In the genomic region with DNA sequence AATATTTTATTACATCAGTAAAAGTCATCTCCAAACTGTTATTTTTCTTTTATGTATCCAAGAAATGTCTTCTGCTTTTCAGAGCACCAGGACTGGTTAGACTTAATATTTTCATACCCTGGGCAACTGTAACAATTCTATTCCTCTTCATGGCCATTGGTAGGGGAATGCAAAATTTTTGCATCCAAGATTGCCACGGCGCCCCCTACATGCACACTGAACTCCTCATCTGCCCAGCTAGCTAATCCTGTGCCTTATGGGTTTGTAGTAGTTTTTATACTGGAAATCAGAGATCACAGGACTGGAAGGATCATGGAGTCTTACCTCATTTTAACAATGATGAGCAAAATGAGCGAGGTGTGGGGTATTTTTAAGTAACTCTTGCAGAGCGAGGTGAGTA, we compare ENCODE assay signal across 8 cellular contexts.
DNase-seq lines count a peak whose midpoint lies in the region; ATAC-seq and TF ChIP-seq lines count a peak whose summit lies in the region.

No MANE protein-coding gene starts in this region.

- H3K4me2 ChIP-seq in KMS-11 (no peak overlapping the region), hepatocyte (no peak overlapping the region)

- no peaks in the 10 kb centered on the region for H3K27me3 ChIP-seq in BE2C
- no peaks in the 10 kb centered on the region for H3K27me3 ChIP-seq in KMS-11 (ENCODE audit: insufficient read depth, low read depth)
- H3K27me3 ChIP-seq in hepatocyte = no peaks in the 10 kb centered on the region
- no peaks in the 10 kb centered on the region for H3K27me3 ChIP-seq in upper lobe of right lung

- no peak overlapping the region for H3K27ac ChIP-seq in KMS-11
- H3K27ac ChIP-seq in hepatocyte = no peak overlapping the region
- H3K27ac ChIP-seq in upper lobe of right lung = no peak overlapping the region

- no peaks in the 10 kb centered on the region for H3K9me2 ChIP-seq in hepatocyte (replicated peaks; ENCODE audit: insufficient read depth)

- H3K9me3 ChIP-seq in BE2C = no peaks in the 10 kb centered on the region
- H3K9me3 ChIP-seq in hepatocyte (ENCODE audit: low read depth) = no peaks in the 10 kb centered on the region
- H3K9me3 ChIP-seq in upper lobe of right lung = no peaks in the 10 kb centered on the region

- no peak overlapping the region for H3K9ac ChIP-seq in KMS-11

- ATAC-seq in upper lobe of right lung = peak; percentile 76
- ATAC-seq in HG02623 (IDR thresholded peaks at IDR 0.05; ENCODE audit: unreplicated experiment) = no peak
- ATAC-seq in HG03108 (IDR thresholded peaks at IDR 0.05; ENCODE audit: unreplicated experiment) = no peak
- ATAC-seq in HG03378 (IDR thresholded peaks at IDR 0.05; ENCODE audit: unreplicated experiment) = no peak

- intact Hi-C loops in upper lobe of right lung (cut with DNase I) = no loop called here

- 85% methylated on average over 4 of the region's 4 CpGs for WGBS in hepatocyte (ENCODE audit: low lambda C conversion rate, missing lambda C conversion rate)

- H3K4me1 ChIP-seq in BE2C = no peaks in the 10 kb centered on the region
- no peaks in the 10 kb centered on the region for H3K4me1 ChIP-seq in KMS-11 (ENCODE audit: low read depth, poor library complexity, severe bottlenecking)
- H3K4me1 ChIP-seq in hepatocyte (ENCODE audit: insufficient read depth) = peaks cover 5% of the 10 kb centered on the region
- H3K4me1 ChIP-seq in upper lobe of right lung = peaks cover 3% of the 10 kb centered on the region

- no peaks in the 10 kb centered on the region for H4K20me1 ChIP-seq in KMS-11 (ENCODE audit: insufficient read depth)
- H4K20me1 ChIP-seq in hepatocyte (ENCODE audit: insufficient read depth, poor library complexity, severe bottlenecking) = no peaks in the 10 kb centered on the region

- no peaks in the 10 kb centered on the region; the same call in 1 of the 2 replicates for H3K36me3 ChIP-seq in BE2C
- H3K36me3 ChIP-seq in KMS-11 (ENCODE audit: insufficient read depth) = no peaks in the 10 kb centered on the region
- no peaks in the 10 kb centered on the region for H3K36me3 ChIP-seq in hepatocyte (replicated peaks; ENCODE audit: insufficient read depth, low read depth)
- H3K36me3 ChIP-seq in upper lobe of right lung = peaks cover 32% of the 10 kb centered on the region

- H3K4me3 ChIP-seq in BE2C (ENCODE audit: low read depth, low read length) (no peak overlapping the region), KMS-11 (IDR thresholded peaks at IDR 0.05; ENCODE audit: insufficient read depth, low read depth, low read length) (no peak overlapping the region), hepatocyte (no peak overlapping the region), upper lobe of right lung (no peak overlapping the region)

- DNase-seq in BE2C (peak; percentile 36), hepatocyte (ENCODE audit: low spot score) (no peak), upper lobe of right lung (peak; percentile 72)
- DNase-seq in activated T-cell treated with anti-CD3 and anti-CD28 coated beads, Interleukin-2, amount 50 U/mL, for 1 hour = peak; percentile 59

- TF ChIP-seq CTCF in BE2C (IDR thresholded peaks at IDR 0.05; ENCODE audit: low read depth, low read length) (peak; percentile 52), KMS-11 (conservative IDR thresholded peaks at IDR 0.05; ENCODE audit: low read depth, low read length) (peak; percentile 62), hepatocyte (IDR thresholded peaks at IDR 0.05; ENCODE audit: poor library complexity) (peak; percentile 16), upper lobe of right lung (IDR thresholded peaks at IDR 0.05) (peak; percentile 57)

- H2AFZ ChIP-seq in KMS-11 (ENCODE audit: low read depth) = no peak overlapping the region
- H2AFZ ChIP-seq in hepatocyte = no peak overlapping the region

- H3K79me2 ChIP-seq in KMS-11 (ENCODE audit: insufficient read depth, low read depth) = no peaks in the 10 kb centered on the region
- no peaks in the 10 kb centered on the region for H3K79me2 ChIP-seq in hepatocyte
